ENCODE assay signal across 8 cellular contexts in genomic region chr10:117375360-117376147, GRCh38. TPM values are rescaled to one million over a fixed set of nuclear protein-coding genes. Genes with fewer than 3 reads are reported as not detected.
DNase-seq lines count a peak whose midpoint lies in the region; ATAC-seq and TF ChIP-seq lines count a peak whose summit lies in the region.

TSS of gene PDZD8 (minus strand) at chr10:117375440. CDS start at chr10:117375227, 213 bp downstream.

- peak within 1 kb of the TSS; percentile 61 for H3K27ac ChIP-seq in CD4-positive, alpha-beta memory T cell (ENCODE audit: low read depth, low read length)
- peak within 1 kb of the TSS; percentile 85 for H3K27ac ChIP-seq in HL-60 (replicated peaks)
- peak within 1 kb of the TSS; percentile 94 to 95 for H3K27ac ChIP-seq in lung (ENCODE audit: low read depth in 1 of 2, low read length in 1 of 2)

- H3K9me3 ChIP-seq in CD4-positive, alpha-beta memory T cell (ENCODE audit: control insufficient read depth in 1 of 2, low read length in 2 of 2) = no peaks in the 10 kb centered on the region
- H3K9me3 ChIP-seq in lung (ENCODE audit: control insufficient read depth in 2 of 2, insufficient read depth in 1 of 2, low read length in 1 of 2) = no peaks in the 10 kb centered on the region

- no peak for TF ChIP-seq CTCF in HL-60 (IDR thresholded peaks at IDR 0.05; ENCODE audit: insufficient read depth, low read length)
- TF ChIP-seq CTCF in lung (IDR thresholded peaks at IDR 0.05; ENCODE audit: control extremely low read depth, extremely low read depth) = no peak

- H3K27ac Mint-ChIP-seq in CD4-positive, alpha-beta memory T cell = peak within 1 kb of the TSS; percentile 92 to 98 (median 94)

- H3K4me3 Mint-ChIP-seq in CD4-positive, alpha-beta memory T cell = peak within 1 kb of the TSS; percentile 95 to 97 (median 96)

- peak within 1 kb of the TSS; percentile 64 to 98 for H3K4me3 ChIP-seq in CD4-positive, alpha-beta memory T cell (ENCODE audit: low read length in 2 of 2)
- H3K4me3 ChIP-seq in HL-60 (replicated peaks; ENCODE audit: insufficient read depth, low read length) = peak within 1 kb of the TSS; percentile 94
- peak within 1 kb of the TSS; percentile 62 for H3K4me3 ChIP-seq in lung

- peaks cover 29% of the 10 kb centered on the region for H3K4me1 ChIP-seq in CD4-positive, alpha-beta memory T cell (ENCODE audit: insufficient read depth, low read length)
- H3K4me1 ChIP-seq in lung (ENCODE audit: control insufficient read depth in 2 of 2, insufficient read depth in 2 of 2, low read length in 2 of 2) = peaks cover 0 to 7% of the 10 kb centered on the region in 2 donors

- POLR2A ChIA-PET in CD4-positive, alpha-beta memory T cell (lab: Charles Lee; ENCODE audit: partially characterized antibody) = interaction anchor here (0.6 kb wide), 1 partner anchor 10 kb away, joined by 3 read pairs; no protein-coding TSS in a partner anchor

- CTCF ChIA-PET in CD4-positive, alpha-beta memory T cell (lab: Charles Lee; ENCODE audit: partially characterized antibody) = no interaction called here

- intact Hi-C loops in CD4-positive, alpha-beta memory T cell (cut with micrococcal nuclease) = loop anchor here (1.0 to 10.0 kb wide), 5 partner anchors 158 to 1379 kb away; partner anchors contain the start of genes CACUL1, FAM204A and RAB11FIP2

- peaks cover 19 to 45% (median 33%) of the 10 kb centered on the region in 4 donors for H3K4me1 Mint-ChIP-seq in CD4-positive, alpha-beta memory T cell

- peak; percentile 86 to 90 (median 88) for DNase-seq in CD4-positive, alpha-beta memory T cell
- DNase-seq in HL-60 (ENCODE audit: low read depth in 1 of 2, low spot score in 1 of 2) = peak; percentile 90 to 92
- DNase-seq in NK-92 treated with Interleukin-12 subunit alpha and Interleukin-12 subunit beta, amount 100 ng/mL, for 24 hours (lab: John Stamatoyannopoulos, UW) = peak; percentile 71
- DNase-seq in activated CD8-positive, alpha-beta memory T cell treated with anti-CD3 and anti-CD28 coated beads for 24 hours = peak; percentile 96
- DNase-seq in effector CD4-positive, alpha-beta T cell = peak; percentile 87
- DNase-seq in lung (ENCODE audit: low spot score) = peak; percentile 94
- peak; percentile 81 to 92 (median 85) for DNase-seq in stimulated activated CD4-positive, alpha-beta T cell treated with anti-CD3 and anti-CD28 coated beads, TNF-alpha, amount 100 ng/mL, for 4 hours (ENCODE audit: low read depth in 3 of 3)

- H3K27me3 ChIP-seq in CD4-positive, alpha-beta memory T cell (ENCODE audit: insufficient read depth, low read length) = peaks cover 3% of the 10 kb centered on the region
- H3K27me3 ChIP-seq in HL-60 (ENCODE audit: insufficient read depth, poor library complexity, severe bottlenecking) (no peaks in the 10 kb centered on the region), lung (ENCODE audit: control insufficient read depth, insufficient read depth) (no peaks in the 10 kb centered on the region)

- no peaks in the 10 kb centered on the region for H3K9me3 Mint-ChIP-seq in CD4-positive, alpha-beta memory T cell

- ATAC-seq in GM19455 (IDR thresholded peaks at IDR 0.05; ENCODE audit: unreplicated experiment) (peak; percentile 87), lung (ENCODE audit: insufficient read depth, low FRiP score) (peak; percentile 93)

- H3K36me3 ChIP-seq in CD4-positive, alpha-beta memory T cell (ENCODE audit: insufficient read depth, low read length) = no peaks in the 10 kb centered on the region
- H3K36me3 ChIP-seq in lung (ENCODE audit: control insufficient read depth in 2 of 2, insufficient read depth in 2 of 2, low read length in 2 of 2) = no peaks in the 10 kb centered on the region

- peaks cover 0 to 12% of the 10 kb centered on the region in 2 donors for H3K36me3 Mint-ChIP-seq in CD4-positive, alpha-beta memory T cell

- WGBS in lung, 2 donors = 0% methylated on average over 76 to 103 of the region's 103 CpGs

- H3K27me3 Mint-ChIP-seq in CD4-positive, alpha-beta memory T cell = peaks cover 6 to 19% of the 10 kb centered on the region in 2 donors

RNA-seq across cellular contexts. Expression of gene PDZD8, which starts in this region (rescaled TPM):
- 10 to 100 TPM; 13.9 to 15.0 TPM for total RNA-seq in CD4-positive, alpha-beta memory T cell
- polyA plus RNA-seq in CD4-positive, alpha-beta memory T cell = 1 to 10 TPM; 3.6 to 8.9 TPM
- total RNA-seq in lung = 10 to 100 TPM; 27.5 to 32.0 TPM
- 10 to 100 TPM in 1 of 2 donors, 1 to 10 TPM in 1; 3.7 to 11.0 TPM for polyA plus RNA-seq in lung

Comparison
In these comparisons a context has a peak if more than half of its experiments do, and no peak if none do; other contexts are left out.
1. Peak in every context shown above with its lines: DNase-seq, ATAC-seq, H3K4me3 ChIP-seq and H3K27ac ChIP-seq.